8 cellular contexts compared by ENCODE assay signal in the genomic region with DNA sequence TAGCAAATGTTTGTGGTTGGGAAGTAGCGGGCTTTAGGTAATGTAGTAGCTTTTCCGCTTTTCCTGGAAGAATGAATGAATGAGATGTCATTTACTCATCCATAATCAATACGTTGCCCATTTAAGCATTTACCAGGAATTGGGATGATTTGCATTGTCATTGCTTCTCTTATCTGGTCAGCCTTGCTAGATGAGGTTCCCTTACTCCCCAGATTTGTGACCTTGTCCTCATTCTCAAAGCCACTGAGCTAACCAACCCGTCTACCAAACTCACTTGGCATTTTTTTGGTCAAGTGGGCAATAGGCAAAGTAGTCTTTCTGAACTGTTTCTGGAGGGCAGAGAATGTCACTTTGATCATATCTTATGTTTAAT. TPM values are rescaled to one million over a fixed set of nuclear protein-coding genes. Genes with fewer than 3 reads are reported as not detected.
A peak's percentile ranks its signal among the peaks of the same experiment; 100 is the strongest.
DNase-seq lines count a peak whose midpoint lies in the region; ATAC-seq and TF ChIP-seq lines count a peak whose summit lies in the region.

No MANE protein-coding gene starts in this region.

- no peaks in the 10 kb centered on the region for H3K36me3 ChIP-seq in testis (ENCODE audit: low read depth, missing control alignments)

- peak overlapping the region; percentile 70 for H3K27ac Mint-ChIP-seq in activated CD4-positive, alpha-beta T cell treated with anti-CD3 and anti-CD28 coated beads, Interleukin-2, amount 10 ng/mL, durations not matched to agents 7 days and 5 days
- peak overlapping the region; percentile 20 for H3K27ac Mint-ChIP-seq in activated T-helper 17 cell treated with anti-CD3 and anti-CD28 coated beads, Interleukin-2, amount 50 U/mL, for 72 hours

- peaks cover 11% of the 10 kb centered on the region for H3K4me1 ChIP-seq in testis

- peak overlapping the region; percentile 68 for H3K4me3 Mint-ChIP-seq in activated CD4-positive, alpha-beta T cell treated with anti-CD3 and anti-CD28 coated beads, Interleukin-2, amount 10 ng/mL, durations not matched to agents 7 days and 5 days
- peak overlapping the region; percentile 70 for H3K4me3 Mint-ChIP-seq in activated T-helper 17 cell treated with anti-CD3 and anti-CD28 coated beads, Interleukin-2, amount 50 U/mL, for 72 hours

- no peak for TF ChIP-seq CTCF in testis (IDR thresholded peaks at IDR 0.05)

- CTCF ChIA-PET in activated CD4-positive, alpha-beta T cell treated with anti-CD3 and anti-CD28 coated beads, Interleukin-2, amount 10 ng/mL, durations not matched to agents 7 days and 5 days (lab: Charles Lee): interaction anchor here (1.0 kb wide), 1 partner anchor 104 kb away, joined by 3 read pairs; no protein-coding TSS in a partner anchor

- intact Hi-C loops in testis (cut with DNase I; ENCODE audit: low total_unique reads): no loop called here

- H3K27me3 Mint-ChIP-seq in activated CD4-positive, alpha-beta T cell treated with anti-CD3 and anti-CD28 coated beads, Interleukin-2, amount 10 ng/mL, durations not matched to agents 7 days and 5 days: peaks cover 17% of the 10 kb centered on the region
- H3K27me3 Mint-ChIP-seq in activated T-helper 17 cell treated with anti-CD3 and anti-CD28 coated beads, Interleukin-2, amount 50 U/mL, for 72 hours: peaks cover 6% of the 10 kb centered on the region

- H3K36me3 Mint-ChIP-seq in activated CD4-positive, alpha-beta T cell treated with anti-CD3 and anti-CD28 coated beads, Interleukin-2, amount 10 ng/mL, durations not matched to agents 7 days and 5 days (ENCODE audit: low read depth): peaks cover 12% of the 10 kb centered on the region
- H3K36me3 Mint-ChIP-seq in activated T-helper 17 cell treated with anti-CD3 and anti-CD28 coated beads, Interleukin-2, amount 50 U/mL, for 72 hours (ENCODE audit: low read depth): no peaks in the 10 kb centered on the region

- peak overlapping the region; percentile 68 to 70 for H3K4me3 ChIP-seq in testis

- peaks cover 9% of the 10 kb centered on the region for H3K9me3 Mint-ChIP-seq in activated CD4-positive, alpha-beta T cell treated with anti-CD3 and anti-CD28 coated beads, Interleukin-2, amount 10 ng/mL, durations not matched to agents 7 days and 5 days
- H3K9me3 Mint-ChIP-seq in activated T-helper 17 cell treated with anti-CD3 and anti-CD28 coated beads, Interleukin-2, amount 50 U/mL, for 72 hours: no peaks in the 10 kb centered on the region

- DNase-seq in activated CD4-positive, alpha-beta T cell treated with anti-CD3 and anti-CD28 coated beads, Interleukin-2, amount 10 ng/mL, durations not matched to agents 7 days and 5 days: no peak
- no peak for DNase-seq in activated CD4-positive, alpha-beta T cell treated with anti-CD3 and anti-CD28 coated beads, Interleukin-2, amount 50 U/mL, for 48 hours
- DNase-seq in inferior parietal cortex (ENCODE audit: extremely low spot score) (peak; percentile 36), testis (no peak), HT-29 (ENCODE audit: low spot score) (no peak)

- H3K27ac ChIP-seq in testis: peak overlapping the region; percentile 40 to 73

- POLR2A ChIA-PET in activated CD4-positive, alpha-beta T cell treated with anti-CD3 and anti-CD28 coated beads, Interleukin-2, amount 10 ng/mL, durations not matched to agents 7 days and 5 days (lab: Charles Lee): interaction anchor here (1.1 kb wide), 1 partner anchor 553 kb away, joined by 3 read pairs; no protein-coding TSS in a partner anchor

- WGBS in testis, 2 donors: 10 to 13% methylated on average over 4 of the region's 4 CpGs

- no peak for ATAC-seq in activated T-helper 17 cell treated with anti-CD3 and anti-CD28 coated beads, Interleukin-2, amount 50 U/mL, for 72 hours (replicated peaks)
- ATAC-seq in HG03442 (IDR thresholded peaks at IDR 0.05; ENCODE audit: unreplicated experiment) (no peak), GM19035 (IDR thresholded peaks at IDR 0.05; ENCODE audit: unreplicated experiment) (no peak)

- no peaks in the 10 kb centered on the region for H3K27me3 ChIP-seq in testis

- no peaks in the 10 kb centered on the region for H3K9me3 ChIP-seq in testis

- peaks cover 20% of the 10 kb centered on the region for H3K4me1 Mint-ChIP-seq in activated CD4-positive, alpha-beta T cell treated with anti-CD3 and anti-CD28 coated beads, Interleukin-2, amount 10 ng/mL, durations not matched to agents 7 days and 5 days
- peaks cover 29% of the 10 kb centered on the region for H3K4me1 Mint-ChIP-seq in activated T-helper 17 cell treated with anti-CD3 and anti-CD28 coated beads, Interleukin-2, amount 50 U/mL, for 72 hours

- no peak for TF ChIP-seq POLR2A in testis (IDR thresholded peaks at IDR 0.05)

RNA-seq across cellular contexts. Expression of a gene that starts 0.8 kb away (rescaled TPM):
- total RNA-seq in activated CD4-positive, alpha-beta T cell treated with anti-CD3 and anti-CD28 coated beads, Interleukin-2, amount 10 ng/mL, durations not matched to agents 7 days and 5 days: 10 to 100 TPM; 26.3 to 31.9 TPM
- 10 to 100 TPM; 27.9 to 69.3 TPM for total RNA-seq in activated T-helper 17 cell treated with anti-CD3 and anti-CD28 coated beads, Interleukin-2, amount 50 U/mL, for 72 hours
- total RNA-seq in testis: 10 to 100 TPM; 55.7 to 67.0 TPM
- 27.3 TPM for polyA plus RNA-seq in testis (ENCODE audit: insufficient read depth, low read depth, low replicate concordance)
- total RNA-seq in HT-29 (2014; rRNA removed; shearing (Covaris generic)): 4.9 and 5.4 TPM in 2 replicates
